ENCODE assay signal across 22 cellular contexts in genomic region chr6:95794749-95795148, GRCh38.
DNase-seq lines count a peak whose midpoint lies in the region; ATAC-seq, FAIRE-seq and TF ChIP-seq lines count a peak whose summit lies in the region.
"Had no signal": no experiment of that assay in that cellular context is flagged by ENCODE, and none has a peak within 500 bp of the region (broad histone marks: within the 10 kb centered on the region; RNA-seq: fewer than 3 reads in every experiment).

No MANE protein-coding gene starts in this region.

- H3K27ac ChIP-seq in HepG2 (ENCODE audit: extremely low read length, insufficient read depth, low read length) (no peak overlapping the region), right lobe of liver (no peak overlapping the region), K562 (ENCODE audit: extremely low read depth, low read depth, low read length) (no peak overlapping the region)
- H3K27ac ChIP-seq: 22Rv1; A549; BLaER1 treated with 17β-estradiol and CSF1 and Interleukin-3, amounts not matched to agents 10 nM and 100 nM; C4-2B had no signal

- no peak overlapping the region for H3K9ac ChIP-seq in HepG2 (ENCODE audit: insufficient read depth, low read depth, low read length)
- H3K9ac ChIP-seq in K562 (ENCODE audit: insufficient read depth in 1 of 2, low read depth in 2 of 2, low read length in 2 of 2) = no peak overlapping the region
- H3K9ac ChIP-seq: BLaER1 treated with 17β-estradiol and CSF1 and Interleukin-3, amounts not matched to agents 10 nM and 100 nM had no signal

- H3K4me2 ChIP-seq in HepG2 (ENCODE audit: low read depth, low read length) (no peak overlapping the region), K562 (ENCODE audit: insufficient read depth, low read length) (no peak overlapping the region)
- H3K4me2 ChIP-seq: A549; BLaER1 treated with 17β-estradiol and CSF1 and Interleukin-3, amounts not matched to agents 10 nM and 100 nM had no signal

- H3K9me1 ChIP-seq in K562 (ENCODE audit: control insufficient read depth, insufficient read depth, low read length) = no peaks in the 10 kb centered on the region

- no peak overlapping the region for H3K4me3 Mint-ChIP-seq in stimulated activated naive CD8-positive, alpha-beta T cell treated with anti-CD3 and anti-CD28 coated beads, Interleukin-15, amount 100 ng/mL, for 72 hours
- H3K4me3 Mint-ChIP-seq: B cell; CD4-positive, alpha-beta T cell; CD8-positive, alpha-beta T cell had no signal

- peaks cover 5 to 12% of the 10 kb centered on the region in 2 donors for H3K9me3 Mint-ChIP-seq in stimulated activated naive CD8-positive, alpha-beta T cell treated with anti-CD3 and anti-CD28 coated beads, Interleukin-15, amount 100 ng/mL, for 72 hours
- H3K9me3 Mint-ChIP-seq: CD8-positive, alpha-beta T cell had no signal

- H3K27me3 ChIP-seq in HepG2 (ENCODE audit: control insufficient read depth in 1 of 2, insufficient read depth in 2 of 2, low read length in 2 of 2) (no peaks in the 10 kb centered on the region), right lobe of liver (no peaks in the 10 kb centered on the region), K562 (ENCODE audit: control insufficient read depth in 2 of 2, insufficient read depth in 2 of 2, low read length in 2 of 2) (no peaks in the 10 kb centered on the region)
- H3K27me3 ChIP-seq: BLaER1 treated with 17β-estradiol and CSF1 and Interleukin-3, amounts not matched to agents 10 nM and 100 nM had no signal

- no peaks in the 10 kb centered on the region for H3K27me3 Mint-ChIP-seq in stimulated activated naive CD8-positive, alpha-beta T cell treated with anti-CD3 and anti-CD28 coated beads, Interleukin-15, amount 100 ng/mL, for 72 hours
- H3K27me3 Mint-ChIP-seq: B cell; CD4-positive, alpha-beta T cell had no signal

- H3K9me3 ChIP-seq in HepG2 (ENCODE audit: low read length) (peaks cover 7% of the 10 kb centered on the region; the same call in 1 of the 2 replicates), right lobe of liver (no peaks in the 10 kb centered on the region), K562 (replicated peaks; ENCODE audit: control insufficient read depth, insufficient read depth, low read depth, low read length) (no peaks in the 10 kb centered on the region)
- H3K9me3 ChIP-seq: A549, Caco-2 had no signal

- BruUV-seq in HepG2 (replicated peaks; lab: Mats Ljungman, UMichigan) = no TSS peak
- no TSS peak for BruUV-seq in K562 (replicated peaks; lab: Mats Ljungman, UMichigan)

- intact Hi-C loops in HepG2 (cut with micrococcal nuclease; ENCODE audit: unreplicated experiment) = no loop called here
- intact Hi-C loops in right lobe of liver (cut with DNase I) = no loop called here
- intact Hi-C loops in K562 (cut with micrococcal nuclease) = no loop called here

- H3K79me2 ChIP-seq in HepG2 (ENCODE audit: insufficient read depth, low read length) = no peaks in the 10 kb centered on the region
- no peaks in the 10 kb centered on the region for H3K79me2 ChIP-seq in K562 (ENCODE audit: control insufficient read depth, insufficient read depth, low read length)

- H2AFZ ChIP-seq in HepG2 (ENCODE audit: low read length) (no peak overlapping the region), K562 (ENCODE audit: low read depth, low read length) (no peak overlapping the region)

- TF ChIP-seq EP300 in HepG2 (IDR thresholded peaks at IDR 0.05; ENCODE audit: low read depth in 2 of 2, low read length in 2 of 2) (no peak), HepG2 (CRISPR knock-in tag; IDR thresholded peaks at IDR 0.05; ENCODE audit: borderline replicate concordance) (no peak), K562 (IDR thresholded peaks at IDR 0.05; ENCODE audit: low read length) (no peak)

- in situ Hi-C loops in HepG2 (cut with HindIII; ENCODE audit: extremely low pct_ligation_motif_present, low pct_unique_long_range_greater_than_20kb) = no loop called here
- in situ Hi-C loops in K562 (cut with MboI) = no loop called here

- TF ChIP-seq RAD21 in HepG2 (CRISPR knock-in tag; IDR thresholded peaks at IDR 0.05) (no peak), K562 (CRISPR knock-in tag; conservative IDR thresholded peaks at IDR 0.05 in 1 of 2, IDR thresholded peaks at IDR 0.05 in 1 of 2) (no peak)

- TF ChIP-seq CTCF in HepG2 (CRISPR knock-in tag; IDR thresholded peaks at IDR 0.05) (no peak), right lobe of liver (IDR thresholded peaks at IDR 0.05) (no peak), K562 (IDR thresholded peaks at IDR 0.05 in 2 of 3, conservative IDR thresholded peaks at IDR 0.05 in 1 of 3; ENCODE audit: insufficient read depth in 2 of 3, low read depth in 1 of 3, low read length in 3 of 3) (no peak), GM10266 (IDR thresholded peaks at IDR 0.05; ENCODE audit: control insufficient read depth, insufficient read depth, low read depth, missing control alignments) (no peak)

- H3K36me3 ChIP-seq in HepG2 (replicated peaks in 1 of 2; ENCODE audit: control insufficient read depth in 1 of 2, insufficient read depth in 2 of 2, low read length in 2 of 2) (no peaks in the 10 kb centered on the region), right lobe of liver (no peaks in the 10 kb centered on the region), K562 (ENCODE audit: control insufficient read depth, insufficient read depth, low read length) (no peaks in the 10 kb centered on the region)
- H3K36me3 ChIP-seq: BLaER1 treated with 17β-estradiol and CSF1 and Interleukin-3, amounts not matched to agents 10 nM and 100 nM had no signal

- CTCF ChIA-PET in HepG2 (lab: Yijun Ruan, JAX; ENCODE audit: low intra/inter-chr PET ratio, low total read pairs) = no interaction called here
- CTCF ChIA-PET in K562 (lab: Yijun Ruan, JAX; ENCODE audit: low intra/inter-chr PET ratio) = no interaction called here

- no peak overlapping the region for H3K27ac Mint-ChIP-seq in stimulated activated naive CD8-positive, alpha-beta T cell treated with anti-CD3 and anti-CD28 coated beads, Interleukin-15, amount 100 ng/mL, for 72 hours
- H3K27ac Mint-ChIP-seq: B cell; CD4-positive, alpha-beta T cell; CD8-positive, alpha-beta T cell had no signal

- no peak overlapping the region for H3K4me3 ChIP-seq in HepG2 (replicated peaks in 1 of 3; ENCODE audit: insufficient read depth in 1 of 3, low read depth in 2 of 3, low read length in 3 of 3)
- no peak overlapping the region for H3K4me3 ChIP-seq in right lobe of liver
- no peak overlapping the region for H3K4me3 ChIP-seq in K562
- H3K4me3 ChIP-seq: A549; BLaER1 treated with 17β-estradiol and CSF1 and Interleukin-3, amounts not matched to agents 10 nM and 100 nM; GM12878 had no signal

- no peaks in the 10 kb centered on the region for H3K4me1 Mint-ChIP-seq in stimulated activated naive CD8-positive, alpha-beta T cell treated with anti-CD3 and anti-CD28 coated beads, Interleukin-15, amount 100 ng/mL, for 72 hours
- H3K4me1 Mint-ChIP-seq: B cell had no signal

- H3K4me1 ChIP-seq in HepG2 (ENCODE audit: insufficient read depth, low read length) = peaks cover 28% of the 10 kb centered on the region
- no peaks in the 10 kb centered on the region for H3K4me1 ChIP-seq in right lobe of liver
- no peaks in the 10 kb centered on the region for H3K4me1 ChIP-seq in K562 (replicated peaks in 1 of 2; ENCODE audit: control insufficient read depth in 2 of 2, insufficient read depth in 2 of 2, low read length in 2 of 2)
- H3K4me1 ChIP-seq: A549; BLaER1 treated with 17β-estradiol and CSF1 and Interleukin-3, amounts not matched to agents 10 nM and 100 nM had no signal

- DNase-seq in HepG2 (ENCODE audit: low spot score) (no peak), right lobe of liver (no peak), K562 (ENCODE audit: extremely low read depth in 1 of 4, low spot score in 3 of 4) (no peak), GM10266 (ENCODE audit: extremely low spot score) (no peak)
- no peak for DNase-seq in stimulated activated naive CD8-positive, alpha-beta T cell treated with anti-CD3 and anti-CD28 coated beads, Interleukin-15, amount 100 ng/mL, for 72 hours
- DNase-seq: AML-193; Caco-2; Calu3; CD4-positive, alpha-beta T cell; CD8-positive, alpha-beta T cell; DMS79 treated with DMSO at 0.1 percent for 48 hours; GF-D8 had no signal

- POLR2A ChIA-PET in HepG2 (lab: Yijun Ruan, JAX) (no interaction called here), K562 (lab: Yijun Ruan, JAX) (no interaction called here)

- no peak for TF ChIP-seq POLR2A in HepG2 (IDR thresholded peaks at IDR 0.05; ENCODE audit: insufficient read depth in 1 of 2, low read depth in 2 of 2, low read length in 2 of 2)
- no peak for TF ChIP-seq POLR2A in right lobe of liver (IDR thresholded peaks at IDR 0.05)
- no peak for TF ChIP-seq POLR2A in K562 (conservative IDR thresholded peaks at IDR 0.05)

- FAIRE-seq in HepG2 (lab: Jason Lieb, UNC) (no peak), K562 (lab: Jason Lieb, UNC) (no peak)
- FAIRE-seq: A549, D721Med, G401.6, GM12878, GM12892, GM18507 had no signal

- no peak for ATAC-seq in HepG2
- no peak for ATAC-seq in right lobe of liver
- ATAC-seq in K562 = no peak
- ATAC-seq in stimulated activated naive CD8-positive, alpha-beta T cell treated with anti-CD3 and anti-CD28 coated beads, Interleukin-15, amount 100 ng/mL, for 72 hours = no peak
- ATAC-seq: A549; CD8-positive, alpha-beta T cell; GM12878 had no signal

- no peaks in the 10 kb centered on the region for H4K20me1 ChIP-seq in HepG2 (ENCODE audit: insufficient read depth, low read length)
- H4K20me1 ChIP-seq in K562 (replicated peaks; ENCODE audit: control insufficient read depth, insufficient read depth, low read length) = no peaks in the 10 kb centered on the region
- H4K20me1 ChIP-seq: BLaER1 treated with 17β-estradiol and CSF1 and Interleukin-3, amounts not matched to agents 10 nM and 100 nM had no signal

TF ChIP-seq in HepG2, 621 proteins besides CTCF, POLR2A, EP300 and RAD21:
- TF ChIP-seq SNAI1 (CRISPR knock-in tag; IDR thresholded peaks at IDR 0.05; ENCODE audit: borderline replicate concordance) = no peak
- peak; percentile 95 for TF ChIP-seq ZNF564 (CRISPR knock-in tag; IDR thresholded peaks at IDR 0.05)
TF ChIP-seq in HepG2: peak in this region for 1.

TF ChIP-seq in K562, 482 proteins besides CTCF, POLR2A, EP300 and RAD21 (continues in another document):
- no peak for TF ChIP-seq FOSL1 (tag; conservative IDR thresholded peaks at IDR 0.05)
- no peak for TF ChIP-seq TARDBP (IDR thresholded peaks at IDR 0.05)
- no peak for TF ChIP-seq HBP1 (CRISPR knock-in tag; IDR thresholded peaks at IDR 0.05)
- TF ChIP-seq ASH1L (IDR thresholded peaks at IDR 0.05; ENCODE audit: borderline replicate concordance, low read depth, partially characterized antibody) = no peak
- no peak for TF ChIP-seq KDM5B (IDR thresholded peaks at IDR 0.05; ENCODE audit: insufficient replicate concordance, low read depth, low read length)
